Comparison of ENCODE assay signal across 11 cellular contexts in the genomic region with DNA sequence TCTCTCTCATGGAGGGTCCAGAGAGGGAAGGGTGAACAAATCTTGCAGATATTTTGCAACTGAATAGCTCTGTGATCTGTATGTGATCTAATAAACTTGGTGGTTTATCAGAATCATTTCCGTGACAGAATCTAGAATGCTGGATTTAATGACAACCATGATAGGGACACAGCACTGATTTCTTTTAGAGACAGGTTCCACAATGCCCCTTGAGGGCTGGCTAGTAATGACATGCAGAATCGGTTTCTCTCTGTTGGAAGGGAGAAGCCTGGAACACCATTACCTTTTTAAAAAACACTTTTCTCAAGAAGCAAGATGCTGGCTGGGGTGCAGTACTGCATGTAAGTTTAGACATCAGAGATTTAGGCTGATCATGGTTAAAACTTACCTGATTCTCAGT.
DNase-seq lines count a peak whose midpoint lies in the region; ATAC-seq, FAIRE-seq and TF ChIP-seq lines count a peak whose summit lies in the region.
"Had no signal": no experiment of that assay in that cellular context is flagged by ENCODE, and none has a peak within 500 bp of the region (broad histone marks: within the 10 kb centered on the region; RNA-seq: fewer than 3 reads in every experiment).

No MANE protein-coding gene starts in this region.

- H3K18ac ChIP-seq in IMR-90 (ENCODE audit: low read depth, low read length), result no peak overlapping the region

- no peak for TF ChIP-seq EP300 in K562 (IDR thresholded peaks at IDR 0.05; ENCODE audit: low read length)

- H3K4me3 ChIP-seq in CD8-positive, alpha-beta T cell (ENCODE audit: low read depth, low read length), result no peak overlapping the region
- H3K4me3 ChIP-seq in IMR-90 (ENCODE audit: insufficient read depth, low read depth, low read length), result no peak overlapping the region
- H3K4me3 ChIP-seq in K562, result no peak overlapping the region

- no peak overlapping the region for H4K91ac ChIP-seq in IMR-90 (ENCODE audit: insufficient read depth, low read depth, low read length)

- no peak for FAIRE-seq in K562 (lab: Jason Lieb, UNC)

- TF ChIP-seq POLR2A in IMR-90 (IDR thresholded peaks at IDR 0.05; ENCODE audit: low read depth, low read length), result no peak
- no peak for TF ChIP-seq POLR2A in K562 (conservative IDR thresholded peaks at IDR 0.05)

- H3K4me2 ChIP-seq in IMR-90 (ENCODE audit: low read depth, low read length), result no peak overlapping the region
- no peak overlapping the region for H3K4me2 ChIP-seq in K562 (ENCODE audit: insufficient read depth, low read length)

- dilution Hi-C loops in IMR-90 (cut with HindIII; ENCODE audit: low sequenced_read_pairs, unreplicated experiment), result no loop called here

- POLR2A ChIA-PET in CD8-positive, alpha-beta T cell (lab: Charles Lee), result no interaction called here
- POLR2A ChIA-PET in IMR-90 (lab: Charles Lee; ENCODE audit: unreplicated experiment) (no interaction called here), K562 (lab: Yijun Ruan, JAX) (no interaction called here)

- no peaks in the 10 kb centered on the region for H3K9me3 ChIP-seq in CD8-positive, alpha-beta T cell (ENCODE audit: low read length)
- H3K9me3 ChIP-seq in IMR-90 (ENCODE audit: control insufficient read depth, insufficient read depth, low read length) (no peaks in the 10 kb centered on the region; the same call in 1 of the 2 replicates), K562 (replicated peaks; ENCODE audit: control insufficient read depth, insufficient read depth, low read depth, low read length) (no peaks in the 10 kb centered on the region)

- intact Hi-C loops in CD8-positive, alpha-beta T cell (cut with DNase I, micrococcal nuclease), result no loop called here
- intact Hi-C loops in IMR-90 (cut with micrococcal nuclease), result no loop called here
- intact Hi-C loops in K562 (cut with micrococcal nuclease), result no loop called here

- H2AK5ac ChIP-seq in IMR-90 (ENCODE audit: low read depth, low read length), result no peak overlapping the region

- H3K4me3 Mint-ChIP-seq in CD8-positive, alpha-beta T cell, result no peak overlapping the region
- H3K4me3 Mint-ChIP-seq: immature natural killer cell had no signal

- peaks cover 3% of the 10 kb centered on the region for H3K4me1 ChIP-seq in CD8-positive, alpha-beta T cell (ENCODE audit: insufficient read depth, low read length)
- H3K4me1 ChIP-seq in IMR-90 (ENCODE audit: control insufficient read depth, insufficient read depth, low read length) (no peaks in the 10 kb centered on the region), K562 (replicated peaks in 1 of 2; ENCODE audit: control insufficient read depth in 2 of 2, insufficient read depth in 2 of 2, low read length in 2 of 2) (no peaks in the 10 kb centered on the region; a peak in 1 of 5 replicates)

- no peaks in the 10 kb centered on the region for H3K79me2 ChIP-seq in K562 (ENCODE audit: control insufficient read depth, insufficient read depth, low read length)

- in situ Hi-C loops in IMR-90 (cut with MboI; ENCODE audit: low sequenced_read_pairs) (no loop called here), K562 (cut with MboI) (no loop called here)

- no peaks in the 10 kb centered on the region for H3K9me1 ChIP-seq in IMR-90 (ENCODE audit: insufficient read depth, low read length)
- H3K9me1 ChIP-seq in K562 (ENCODE audit: control insufficient read depth, insufficient read depth, low read length), result no peaks in the 10 kb centered on the region

- no peaks in the 10 kb centered on the region for H3K36me3 ChIP-seq in CD8-positive, alpha-beta T cell (ENCODE audit: insufficient read depth, low read length)
- H3K36me3 ChIP-seq in IMR-90 (ENCODE audit: control insufficient read depth, insufficient read depth, low read length), result no peaks in the 10 kb centered on the region
- H3K36me3 ChIP-seq in K562 (ENCODE audit: control insufficient read depth, insufficient read depth, low read length), result no peaks in the 10 kb centered on the region

- H3K27me3 Mint-ChIP-seq in CD8-positive, alpha-beta T cell (ENCODE audit: low read depth), result peaks cover 2% of the 10 kb centered on the region

- H3K23ac ChIP-seq in IMR-90 (ENCODE audit: low read depth, low read length), result no peak overlapping the region

- H3K27me3 ChIP-seq in CD8-positive, alpha-beta T cell (ENCODE audit: insufficient read depth, low read length), result no peaks in the 10 kb centered on the region
- no peaks in the 10 kb centered on the region for H3K27me3 ChIP-seq in IMR-90 (ENCODE audit: control insufficient read depth, insufficient read depth, low read length)
- no peaks in the 10 kb centered on the region; a peak in 1 of 5 replicates for H3K27me3 ChIP-seq in K562 (ENCODE audit: control insufficient read depth in 2 of 2, insufficient read depth in 2 of 2, low read length in 2 of 2)

- H2BK120ac ChIP-seq in IMR-90 (ENCODE audit: low read depth, low read length), result no peak overlapping the region

- peak; percentile 28 for TF ChIP-seq CTCF in CD8-positive, alpha-beta T cell (IDR thresholded peaks at IDR 0.05)
- TF ChIP-seq CTCF in IMR-90 (conservative IDR thresholded peaks at IDR 0.05; ENCODE audit: low read depth, low read length) (peak; percentile 29), K562 (IDR thresholded peaks at IDR 0.05 in 2 of 3, conservative IDR thresholded peaks at IDR 0.05 in 1 of 3; ENCODE audit: insufficient read depth in 2 of 3, low read depth in 1 of 3, low read length in 3 of 3) (no peak)

- H4K20me1 ChIP-seq in IMR-90 (ENCODE audit: insufficient read depth, low read length), result no peaks in the 10 kb centered on the region
- H4K20me1 ChIP-seq in K562 (replicated peaks; ENCODE audit: control insufficient read depth, insufficient read depth, low read length), result no peaks in the 10 kb centered on the region

- TF ChIP-seq RAD21 in IMR-90 (IDR thresholded peaks at IDR 0.05; ENCODE audit: low read length) (no peak), K562 (CRISPR knock-in tag; conservative IDR thresholded peaks at IDR 0.05 in 1 of 2, IDR thresholded peaks at IDR 0.05 in 1 of 2) (no peak)

- H4K8ac ChIP-seq in IMR-90 (ENCODE audit: low read depth in 2 of 2, low read length in 2 of 2), result no peak overlapping the region

- no peak overlapping the region for H2BK5ac ChIP-seq in IMR-90 (ENCODE audit: low read depth, low read length, poor library complexity, severe bottlenecking)

- H3K4ac ChIP-seq in IMR-90 (ENCODE audit: low read depth, low read length), result no peak overlapping the region

- H3K14ac ChIP-seq in IMR-90 (replicated peaks; ENCODE audit: low read depth, low read length), result no peak overlapping the region

- no peak overlapping the region for H2AK9ac ChIP-seq in IMR-90 (replicated peaks; ENCODE audit: low read depth, low read length, poor library complexity)

- H3K9ac ChIP-seq in IMR-90 (ENCODE audit: low read depth, low read length) (no peak overlapping the region), K562 (ENCODE audit: insufficient read depth in 1 of 2, low read depth in 2 of 2, low read length in 2 of 2) (no peak overlapping the region)

- no peak for ATAC-seq in CD8-positive, alpha-beta T cell
- ATAC-seq in IMR-90 (ENCODE audit: low read depth), result peak; percentile 57; the same call in 1 of the 2 replicates
- no peak for ATAC-seq in K562
- no peak for ATAC-seq in HG02642 (IDR thresholded peaks at IDR 0.05; ENCODE audit: poor library complexity, unreplicated experiment)

- no peak overlapping the region for H3K27ac ChIP-seq in CD8-positive, alpha-beta T cell (ENCODE audit: low read depth, low read length)
- H3K27ac ChIP-seq in IMR-90 (ENCODE audit: insufficient read depth, low read length), result no peak overlapping the region
- no peak overlapping the region for H3K27ac ChIP-seq in K562 (ENCODE audit: extremely low read depth, low read depth, low read length)

- WGBS in IMR-90 (ENCODE audit: extremely low coverage in 2 of 2, insufficient read length in 1 of 2), 2 experiments, result no CpG with 5 or more reads among the region's 2 CpGs
- WGBS in K562 (ENCODE audit: insufficient coverage, low coverage, missing lambda C conversion rate), result 0% methylated on average over 2 of the region's 2 CpGs

- CTCF ChIA-PET in CD8-positive, alpha-beta T cell (lab: Charles Lee), result interaction anchor here (4.3 kb wide), 1 partner anchor 9 kb away, joined by 18 read pairs; no protein-coding TSS in a partner anchor
- CTCF ChIA-PET in IMR-90 (lab: Yijun Ruan, JAX) (interaction anchor here (0.6 kb wide), 1 partner anchor 198 kb away, joined by 5 read pairs; no protein-coding TSS in a partner anchor), K562 (lab: Yijun Ruan, JAX; ENCODE audit: low intra/inter-chr PET ratio) (no interaction called here)

- no peak overlapping the region for H3K56ac ChIP-seq in IMR-90 (ENCODE audit: extremely low read depth, insufficient read depth, low read length)

- no peak overlapping the region for H4K5ac ChIP-seq in IMR-90 (ENCODE audit: low read depth, low read length)

- H3K36me3 Mint-ChIP-seq in CD8-positive, alpha-beta T cell, result no peaks in the 10 kb centered on the region

- BruUV-seq in IMR-90 (replicated peaks; lab: Mats Ljungman, UMichigan) (no TSS peak), K562 (replicated peaks; lab: Mats Ljungman, UMichigan) (no TSS peak)

- no peak overlapping the region for H2BK20ac ChIP-seq in IMR-90 (ENCODE audit: low read depth, low read length)

- no peak overlapping the region for H2AFZ ChIP-seq in IMR-90 (replicated peaks; ENCODE audit: low read length, poor library complexity)
- H2AFZ ChIP-seq in K562 (ENCODE audit: low read depth, low read length), result no peak overlapping the region

- H3K27ac Mint-ChIP-seq in CD8-positive, alpha-beta T cell, result no peak overlapping the region
- H3K27ac Mint-ChIP-seq: activated T-helper 2 cell treated with anti-CD3 and anti-CD28 coated beads, Interferon-gamma antibody, Interleukin-2, Interleukin-4, amounts not matched to agents 10 μg/mL and 5 μg/mL and 100 μg/mL, durations not matched to agents 14 hours and 24 hours and 36 hours; immature natural killer cell had no signal

- H2BK15ac ChIP-seq in IMR-90 (ENCODE audit: low read depth, low read length), result no peak overlapping the region

- no peaks in the 10 kb centered on the region for H3K9me3 Mint-ChIP-seq in CD8-positive, alpha-beta T cell
- H3K9me3 Mint-ChIP-seq: activated T-helper 2 cell treated with anti-CD3 and anti-CD28 coated beads, Interferon-gamma antibody, Interleukin-2, Interleukin-4, amounts not matched to agents 10 μg/mL and 5 μg/mL and 100 μg/mL, durations not matched to agents 14 hours and 24 hours and 36 hours; immature natural killer cell had no signal

- H3K79me1 ChIP-seq in IMR-90 (ENCODE audit: low read depth in 1 of 2, low read length in 2 of 2), result no peaks in the 10 kb centered on the region

- H3K4me1 Mint-ChIP-seq in CD8-positive, alpha-beta T cell (ENCODE audit: low read depth), result peaks cover 4% of the 10 kb centered on the region
- H3K4me1 Mint-ChIP-seq: immature natural killer cell had no signal

- DNase-seq in CD8-positive, alpha-beta T cell, result no peak
- DNase-seq in IMR-90 (peak; percentile 12), K562 (ENCODE audit: extremely low read depth in 1 of 4, low spot score in 3 of 4) (peak in 2 of 4 experiments; percentile 22), myocyte (ENCODE audit: low read depth) (peak; percentile 9), SKM-1 (lab: John Stamatoyannopoulos, UW; ENCODE audit: unreplicated experiment) (no peak), NCI-H446 (lab: John Stamatoyannopoulos, UW) (no peak), NCI-H1694 (lab: John Stamatoyannopoulos, UW) (no peak)
- DNase-seq: immature natural killer cell, nucleus accumbens had no signal

TF ChIP-seq in IMR-90, 13 proteins besides CTCF, POLR2A, EP300 and RAD21 (continues in another document):
- no peak for TF ChIP-seq SMC3 (IDR thresholded peaks at IDR 0.05; ENCODE audit: low read depth, low read length)

Comparison
In these comparisons a context has a peak if more than half of its experiments do, and no peak if none do; other contexts are left out.
1. DNase-seq: peak in IMR-90 (single experiment) and myocyte (single experiment); none in CD8-positive, alpha-beta T cell (0 of 7), SKM-1 (single experiment), NCI-H446 (0 of 2) and NCI-H1694 (single experiment).
2. CTCF ChIP-seq: peak in CD8-positive, alpha-beta T cell (single experiment) and IMR-90 (single experiment); none in K562 (0 of 3).